In the genomic region with DNA sequence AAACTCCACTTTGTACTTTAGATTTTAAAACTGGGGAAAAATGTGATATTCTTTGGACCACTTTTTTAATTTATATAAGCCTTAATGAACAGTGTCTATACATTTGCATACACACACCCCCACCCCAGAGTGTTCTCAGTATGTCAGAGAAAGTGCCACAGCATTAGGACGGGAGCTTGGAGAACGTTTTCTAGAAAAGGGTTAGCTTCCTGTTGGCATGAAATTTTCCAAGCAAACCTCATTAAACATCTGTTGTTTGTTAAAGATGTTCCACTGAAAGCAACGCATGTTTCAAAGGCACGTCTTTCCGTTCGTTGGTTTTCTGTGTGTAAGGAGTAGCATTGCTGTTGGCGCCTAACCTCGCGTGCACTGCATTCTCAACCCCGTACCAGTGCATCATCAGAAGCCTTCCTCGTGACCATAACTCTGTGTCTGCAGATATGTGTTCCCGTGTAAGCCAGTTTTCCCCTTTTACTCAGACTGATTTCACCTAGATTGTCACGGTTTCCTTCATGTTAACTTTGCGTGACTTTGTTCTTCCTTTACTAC, we compare ENCODE assay signal across 13 cellular contexts.
DNase-seq lines count a peak whose midpoint lies in the region; ATAC-seq, FAIRE-seq and TF ChIP-seq lines count a peak whose summit lies in the region.
"Had no signal": no experiment of that assay in that cellular context is flagged by ENCODE, and none has a peak within 500 bp of the region (broad histone marks: within the 10 kb centered on the region; RNA-seq: fewer than 3 reads in every experiment).

No MANE protein-coding gene starts in this region.

- no peaks in the 10 kb centered on the region for H3K27me3 Mint-ChIP-seq in glutamatergic neuron (ENCODE audit: unreplicated experiment)
- H3K27me3 Mint-ChIP-seq: memory B cell had no signal

- H3K4me1 ChIP-seq in Peyer's patch, result peaks cover 0 to 8% (median 0%) of the 10 kb centered on the region in 4 donors

- H3K27ac Mint-ChIP-seq in glutamatergic neuron (ENCODE audit: unreplicated experiment), result peak overlapping the region; percentile 29
- H3K27ac Mint-ChIP-seq: memory B cell had no signal

- no peak overlapping the region for H3K27ac ChIP-seq in Peyer's patch
- H3K27ac ChIP-seq: coronary artery, upper lobe of left lung had no signal

- H3K9me3 Mint-ChIP-seq in glutamatergic neuron (ENCODE audit: unreplicated experiment), result peaks cover 7% of the 10 kb centered on the region
- H3K9me3 Mint-ChIP-seq: memory B cell had no signal

- no peaks in the 10 kb centered on the region for H3K9me3 ChIP-seq in Peyer's patch
- H3K9me3 ChIP-seq: upper lobe of left lung had no signal

- peaks cover 16% of the 10 kb centered on the region for H3K4me1 Mint-ChIP-seq in glutamatergic neuron (ENCODE audit: low read depth, unreplicated experiment)

- H3K4me3 ChIP-seq in AG09309 (ENCODE audit: control insufficient read depth, low read depth, low read length), result no peak overlapping the region
- no peak overlapping the region for H3K4me3 ChIP-seq in Peyer's patch
- H3K4me3 ChIP-seq: coronary artery, upper lobe of left lung had no signal

- no peak for FAIRE-seq in urothelium cell line (lab: Jason Lieb, UNC)

- ATAC-seq in HG02610 (IDR thresholded peaks at IDR 0.05; ENCODE audit: unreplicated experiment) (no peak), HG02840 (IDR thresholded peaks at IDR 0.05; ENCODE audit: low FRiP score, unreplicated experiment) (no peak)

- no peaks in the 10 kb centered on the region for H3K27me3 ChIP-seq in Peyer's patch
- H3K27me3 ChIP-seq: upper lobe of left lung had no signal

- no peak for TF ChIP-seq CTCF in AG09309 (IDR thresholded peaks at IDR 0.05; ENCODE audit: control insufficient read depth, insufficient read depth, low read depth, low read length, missing control alignments)
- no peak for TF ChIP-seq CTCF in glutamatergic neuron (IDR thresholded peaks at IDR 0.05; ENCODE audit: partially characterized antibody, unreplicated experiment)
- TF ChIP-seq CTCF in Peyer's patch (IDR thresholded peaks at IDR 0.05), result no peak

- TF ChIP-seq POLR2A in Peyer's patch (IDR thresholded peaks at IDR 0.05), result no peak

- no peak overlapping the region for H3K4me3 Mint-ChIP-seq in glutamatergic neuron (ENCODE audit: unreplicated experiment)
- H3K4me3 Mint-ChIP-seq: memory B cell had no signal

- no peaks in the 10 kb centered on the region for H3K36me3 Mint-ChIP-seq in glutamatergic neuron (ENCODE audit: unreplicated experiment)

- peaks cover 0 to 22% (median 0%) of the 10 kb centered on the region in 3 donors for H3K36me3 ChIP-seq in Peyer's patch

- DNase-seq in AG09309 (ENCODE audit: low read depth) (peak; percentile 35), GM03348 (ENCODE audit: low spot score) (peak; percentile 72), glutamatergic neuron (no peak), Peyer's patch (no peak), urothelium cell line (ENCODE audit: low spot score) (no peak)
- peak; percentile 26 to 45 for DNase-seq in activated CD4-positive, alpha-beta T cell treated with anti-CD3 and anti-CD28 coated beads, Interleukin-2, amount 50 U/mL, for 48 hours
- DNase-seq: activated gamma-delta T cell treated with Interleukin-2 at 50 U/mL for 16 hours, NCI-H1048, upper lobe of left lung had no signal

Comparison
In these comparisons a context has a peak if more than half of its experiments do, and no peak if none do; other contexts are left out.
1. DNase-seq: peak in AG09309 (single experiment), GM03348 (single experiment) and activated CD4-positive, alpha-beta T cell treated with anti-CD3 and anti-CD28 coated beads, Interleukin-2, amount 50 U/mL, for 48 hours (2 of 2); none in glutamatergic neuron (single experiment), Peyer's patch (0 of 3) and urothelium cell line (single experiment).